20 cellular contexts compared by ENCODE assay signal in genomic region chr1:19089524-19089923, GRCh38.
"Had no signal": no experiment of that assay in that cellular context is flagged by ENCODE, and none has a peak within 500 bp of the region (broad histone marks: within the 10 kb centered on the region; RNA-seq: fewer than 3 reads in every experiment).

No MANE protein-coding gene starts in this region.

- H3K4me3 ChIP-seq: ascending aorta, gastroesophageal sphincter, heart left ventricle, lung, ovary, tibial nerve had no signal

- H3K4me3 Mint-ChIP-seq: activated B cell treated with CpG ODN at 0.5 μM for 24 hours; activated naive CD4-positive, alpha-beta T cell treated with anti-CD3 and anti-CD28 coated beads for 36 hours; central memory CD8-positive, alpha-beta T cell; natural killer cell; stimulated activated naive B cell treated with anti-CD40 and anti-IgM and Interleukin-4, amounts not matched to agents 10 μg/mL and 1 μg/mL and 100 μg/mL, for 72 hours; T-helper 2 cell treated with Interferon-gamma antibody and Interleukin-4, amounts not matched to agents 5 μg/mL and 100 μg/mL, for 36 hours had no signal

- H3K4me1 ChIP-seq: ascending aorta had no signal

- H3K9me3 Mint-ChIP-seq: activated B cell treated with CpG ODN at 0.5 μM for 24 hours; activated naive CD4-positive, alpha-beta T cell treated with anti-CD3 and anti-CD28 coated beads for 36 hours; central memory CD8-positive, alpha-beta T cell; natural killer cell; stimulated activated naive B cell treated with anti-CD40 and anti-IgM and Interleukin-4, amounts not matched to agents 10 μg/mL and 1 μg/mL and 100 μg/mL, for 72 hours; T-helper 2 cell treated with Interferon-gamma antibody and Interleukin-4, amounts not matched to agents 5 μg/mL and 100 μg/mL, for 36 hours had no signal

- DNase-seq: activated B cell treated with CpG ODN at 0.5 μM for 24 hours; activated CD4-positive, alpha-beta T cell treated with anti-CD3 and anti-CD28 coated beads for 48 hours; activated CD8-positive, alpha-beta memory T cell treated with anti-CD3 and anti-CD28 coated beads, Interleukin-2, amount 50 U/mL, for 4 hours; cortex of kidney; heart left ventricle; kidney; natural killer cell; ovary; stimulated activated CD4-positive, alpha-beta T cell treated with anti-CD3 and anti-CD28 coated beads, Interleukin-4, amount 100 ng/mL, for 4 hours; stimulated activated naive B cell treated with anti-CD40 and anti-IgM and Interleukin-4, amounts not matched to agents 10 μg/mL and 1 μg/mL and 100 μg/mL, for 72 hours had no signal

- ATAC-seq: gastroesophageal sphincter, heart left ventricle, left lobe of liver, natural killer cell, sciatic nerve had no signal

- H3K27me3 Mint-ChIP-seq: activated B cell treated with CpG ODN at 0.5 μM for 24 hours; central memory CD8-positive, alpha-beta T cell; stimulated activated naive B cell treated with anti-CD40 and anti-IgM and Interleukin-4, amounts not matched to agents 10 μg/mL and 1 μg/mL and 100 μg/mL, for 72 hours had no signal

- FAIRE-seq: endometrium, kidney had no signal

- H3K36me3 ChIP-seq: ovary had no signal

- H3K27ac ChIP-seq: ascending aorta, ovary, tibial nerve had no signal

- H3K27me3 ChIP-seq: ascending aorta, gastroesophageal sphincter, heart left ventricle, ovary, tibial nerve had no signal

- H3K4me1 Mint-ChIP-seq: natural killer cell had no signal

- H3K9me3 ChIP-seq: ascending aorta, gastroesophageal sphincter, heart left ventricle, ovary, tibial nerve had no signal
